ENCODE assay signal across 1 cellular context in genomic region chr19:4052993-4053422, GRCh38.
TF ChIP-seq lines count a peak whose summit lies in the region.

No MANE protein-coding gene starts in this region.

TF ChIP-seq in HepG2, 621 proteins besides CTCF, POLR2A, EP300 and RAD21 (continued from another document):
- TF ChIP-seq FOXO4 (CRISPR knock-in tag; conservative IDR thresholded peaks at IDR 0.05) = no peak
- TF ChIP-seq KDM2A (CRISPR knock-in tag; IDR thresholded peaks at IDR 0.05; ENCODE audit: borderline replicate concordance, low read depth) = no peak
- TF ChIP-seq KIAA2018 (CRISPR knock-in tag; IDR thresholded peaks at IDR 0.05; ENCODE audit: borderline replicate concordance) = no peak
- TF ChIP-seq ZNF776 (CRISPR knock-in tag; IDR thresholded peaks at IDR 0.05) = no peak
- TF ChIP-seq ZNF225 (CRISPR knock-in tag; IDR thresholded peaks at IDR 0.05) = no peak
- no peak for TF ChIP-seq EEA1 (CRISPR knock-in tag; IDR thresholded peaks at IDR 0.05; ENCODE audit: borderline replicate concordance)
- TF ChIP-seq ZNF251 (CRISPR knock-in tag; IDR thresholded peaks at IDR 0.05) = no peak
- no peak for TF ChIP-seq HNRNPLL (IDR thresholded peaks at IDR 0.05; ENCODE audit: low read depth, low read length, poor library complexity, severe bottlenecking)
- no peak for TF ChIP-seq ZNF124 (CRISPR knock-in tag; IDR thresholded peaks at IDR 0.05)
- TF ChIP-seq ZNF510 (CRISPR knock-in tag; IDR thresholded peaks at IDR 0.05; ENCODE audit: low read depth) = no peak
- TF ChIP-seq ATF6 (CRISPR knock-in tag; conservative IDR thresholded peaks at IDR 0.05) = no peak
- no peak for TF ChIP-seq E2F2 (CRISPR knock-in tag; IDR thresholded peaks at IDR 0.05; ENCODE audit: borderline replicate concordance)
- 0 out of 2 replicates have a peak, but pooled peaks have one; percentile 13 for TF ChIP-seq BORCS8-MEF2B (CRISPR knock-in tag; IDR thresholded peaks at IDR 0.05)
- TF ChIP-seq ZNF17 (CRISPR knock-in tag; IDR thresholded peaks at IDR 0.05) = no peak
- TF ChIP-seq NCOA2 (CRISPR knock-in tag; IDR thresholded peaks at IDR 0.05) = no peak
- no peak for TF ChIP-seq ZNF569 (CRISPR knock-in tag; IDR thresholded peaks at IDR 0.05; ENCODE audit: borderline replicate concordance)
- no peak for TF ChIP-seq ZFP37 (CRISPR knock-in tag; IDR thresholded peaks at IDR 0.05; ENCODE audit: borderline replicate concordance)
- no peak for TF ChIP-seq GATAD2A (CRISPR knock-in tag; IDR thresholded peaks at IDR 0.05)
- no peak; the same call in 1 of the 2 replicates for TF ChIP-seq POLR2G (IDR thresholded peaks at IDR 0.05; ENCODE audit: low read depth, low read length)
- no peak for TF ChIP-seq CBX2 (IDR thresholded peaks at IDR 0.05; ENCODE audit: low read depth, low read length)
- no peak for TF ChIP-seq CBX2 (CRISPR knock-in tag; IDR thresholded peaks at IDR 0.05; ENCODE audit: low read depth)
- TF ChIP-seq ZNF619 (CRISPR knock-in tag; IDR thresholded peaks at IDR 0.05) = peak; percentile 8; the same call in 1 of the 2 replicates
- no peak for TF ChIP-seq MLLT10 (CRISPR knock-in tag; IDR thresholded peaks at IDR 0.05)
